ENCODE assay signal across 29 cellular contexts in genomic region chr4:148961526-148961925, GRCh38.
"Had no signal": no experiment of that assay in that cellular context is flagged by ENCODE, and none has a peak within 500 bp of the region (broad histone marks: within the 10 kb centered on the region; RNA-seq: fewer than 3 reads in every experiment).

No MANE protein-coding gene starts in this region.

- H3K27ac Mint-ChIP-seq: activated CD4-positive, alpha-beta T cell treated with anti-CD3 and anti-CD28 coated beads, Interleukin-2, amount 10 ng/mL, durations not matched to agents 24 days and 14 days; activated CD8-positive, alpha-beta T cell treated with anti-CD3 and anti-CD28 coated beads for 36 hours; activated naive CD8-positive, alpha-beta T cell treated with anti-CD3 and anti-CD28 coated beads for 36 hours; activated T-cell treated with anti-CD3 and anti-CD28 coated beads, Interleukin-2, amount 50 U/mL, for 72 hours; activated T-helper 17 cell treated with anti-CD3 and anti-CD28 coated beads, Interleukin-2, amount 50 U/mL, for 72 hours; T-helper 1 cell treated with Interleukin-12 subunit alpha and Interleukin-12 subunit beta and Interleukin-4 antibody, amounts not matched to agents 30 μg/mL and 1 μg/mL, for 36 hours; T-helper 2 cell treated with Interferon-gamma antibody and Interleukin-4, amounts not matched to agents 5 μg/mL and 100 μg/mL, for 36 hours had no signal

- H3K4me3 Mint-ChIP-seq: activated CD4-positive, alpha-beta T cell treated with anti-CD3 and anti-CD28 coated beads, Interleukin-2, amount 10 ng/mL, durations not matched to agents 24 days and 14 days; activated CD8-positive, alpha-beta T cell treated with anti-CD3 and anti-CD28 coated beads for 36 hours; activated naive CD8-positive, alpha-beta T cell treated with anti-CD3 and anti-CD28 coated beads for 36 hours; activated T-cell treated with anti-CD3 and anti-CD28 coated beads, Interleukin-2, amount 50 U/mL, for 72 hours; activated T-helper 17 cell treated with anti-CD3 and anti-CD28 coated beads, Interleukin-2, amount 50 U/mL, for 72 hours; central memory CD8-positive, alpha-beta T cell; T-helper 1 cell treated with Interleukin-12 subunit alpha and Interleukin-12 subunit beta and Interleukin-4 antibody, amounts not matched to agents 30 μg/mL and 1 μg/mL, for 36 hours; T-helper 2 cell treated with Interferon-gamma antibody and Interleukin-4, amounts not matched to agents 5 μg/mL and 100 μg/mL, for 36 hours had no signal

- H3K36me3 ChIP-seq: brain microvascular endothelial cell, SJCRH30 had no signal

- H3K9ac ChIP-seq: SK-N-SH had no signal

- H3K4me1 ChIP-seq: SJCRH30 had no signal

- DNase-seq: activated CD4-positive, alpha-beta T cell treated with anti-CD3 and anti-CD28 coated beads, Interleukin-2, amount 10 ng/mL, durations not matched to agents 24 days and 14 days; activated CD4-positive, alpha-beta T cell treated with anti-CD3 and anti-CD28 coated beads, Interleukin-2, amount 50 U/mL, for 4 hours; activated CD8-positive, alpha-beta T cell treated with anti-CD3 and anti-CD28 coated beads for 36 hours; activated effector memory CD4-positive, alpha-beta T cell treated with anti-CD3 and anti-CD28 coated beads, Interleukin-2, amount 50 U/mL, for 16 hours; activated naive CD4-positive, alpha-beta T cell; activated naive CD4-positive, alpha-beta T cell treated with anti-CD3 and anti-CD28 coated beads, Interleukin-2, amount 50 U/mL, for 16 hours; activated naive CD8-positive, alpha-beta T cell treated with anti-CD3 and anti-CD28 coated beads for 36 hours; activated T-cell treated with anti-CD3 and anti-CD28 coated beads, Interleukin-2, amount 50 U/mL, for 1 hour; activated T-cell treated with anti-CD3 and anti-CD28 coated beads, Interleukin-2, amount 50 U/mL, for 72 hours; amniotic stem cell; aorta; brain microvascular endothelial cell; NCI-H1105; NCI-H1417 treated with DMSO at 0.1 percent for 48 hours; NCI-H187 treated with DMSO at 0.1 percent for 48 hours; NCI-H2081; NCI-H2171 treated with DMSO at 0.1 percent for 48 hours; NCI-H2227 treated with DMSO at 0.1 percent for 48 hours; NCI-H446; NCI-H510A treated with DMSO at 0.1 percent for 48 hours; NCI-H526 treated with DMSO at 0.1 percent for 48 hours; SHP77; SJCRH30; SK-N-SH had no signal

- H3K9me3 ChIP-seq: SJCRH30, SK-N-SH had no signal

- H3K4me3 ChIP-seq: K562, SJCRH30 had no signal

- ATAC-seq: activated CD8-positive, alpha-beta T cell treated with anti-CD3 and anti-CD28 coated beads for 36 hours; activated T-cell treated with anti-CD3 and anti-CD28 coated beads, Interleukin-2, amount 50 U/mL, for 72 hours; activated T-helper 17 cell treated with anti-CD3 and anti-CD28 coated beads, Interleukin-2, amount 50 U/mL, for 72 hours; K562 had no signal

- H3K27me3 ChIP-seq: brain microvascular endothelial cell, SJCRH30 had no signal

- H3K9me3 Mint-ChIP-seq: activated CD4-positive, alpha-beta T cell treated with anti-CD3 and anti-CD28 coated beads, Interleukin-2, amount 10 ng/mL, durations not matched to agents 24 days and 14 days; activated CD8-positive, alpha-beta T cell treated with anti-CD3 and anti-CD28 coated beads for 36 hours; activated T-helper 17 cell treated with anti-CD3 and anti-CD28 coated beads, Interleukin-2, amount 50 U/mL, for 72 hours; central memory CD8-positive, alpha-beta T cell; T-helper 1 cell treated with Interleukin-12 subunit alpha and Interleukin-12 subunit beta and Interleukin-4 antibody, amounts not matched to agents 30 μg/mL and 1 μg/mL, for 36 hours; T-helper 2 cell treated with Interferon-gamma antibody and Interleukin-4, amounts not matched to agents 5 μg/mL and 100 μg/mL, for 36 hours had no signal

- H3K27me3 Mint-ChIP-seq: activated CD4-positive, alpha-beta T cell treated with anti-CD3 and anti-CD28 coated beads, Interleukin-2, amount 10 ng/mL, durations not matched to agents 24 days and 14 days; activated CD8-positive, alpha-beta T cell treated with anti-CD3 and anti-CD28 coated beads for 36 hours; activated T-helper 17 cell treated with anti-CD3 and anti-CD28 coated beads, Interleukin-2, amount 50 U/mL, for 72 hours; central memory CD8-positive, alpha-beta T cell had no signal

- H3K4me2 ChIP-seq: SK-N-SH had no signal

- H3K27ac ChIP-seq: brain microvascular endothelial cell, SJCRH30 had no signal

- H3K4me1 Mint-ChIP-seq: activated CD4-positive, alpha-beta T cell treated with anti-CD3 and anti-CD28 coated beads, Interleukin-2, amount 10 ng/mL, durations not matched to agents 24 days and 14 days; activated naive CD8-positive, alpha-beta T cell treated with anti-CD3 and anti-CD28 coated beads for 36 hours; activated T-helper 17 cell treated with anti-CD3 and anti-CD28 coated beads, Interleukin-2, amount 50 U/mL, for 72 hours; central memory CD8-positive, alpha-beta T cell had no signal
